In the genomic region with DNA sequence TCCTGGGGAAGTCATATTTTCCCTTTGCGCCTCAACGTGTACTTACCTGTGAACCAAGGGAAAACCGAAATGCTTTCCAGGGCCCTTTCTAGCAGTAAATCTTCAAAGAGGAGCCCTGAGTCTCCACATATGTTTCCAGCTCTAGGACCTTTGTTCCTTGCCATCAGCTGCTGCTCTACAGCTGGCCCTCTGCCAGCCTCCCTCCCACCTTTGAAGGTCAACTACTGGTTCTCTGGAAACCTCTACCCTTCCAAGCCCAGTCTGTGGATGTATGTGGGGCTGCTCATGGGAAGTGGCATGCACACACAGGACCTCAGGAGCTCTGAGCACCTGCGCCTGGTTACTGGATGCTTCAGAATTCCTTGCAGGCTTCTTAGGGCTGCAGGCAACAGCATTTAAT, we compare ENCODE assay signal across 18 cellular contexts.
DNase-seq lines count a peak whose midpoint lies in the region; ATAC-seq and TF ChIP-seq lines count a peak whose summit lies in the region.
"Had no signal": no experiment of that assay in that cellular context is flagged by ENCODE, and none has a peak within 500 bp of the region (broad histone marks: within the 10 kb centered on the region; RNA-seq: fewer than 3 reads in every experiment).

No MANE protein-coding gene starts in this region.

- no peak for TF ChIP-seq POLR2A in gastrocnemius medialis (IDR thresholded peaks at IDR 0.05)

- no peak for TF ChIP-seq CTCF in right atrium auricular region (IDR thresholded peaks at IDR 0.05)
- no peak for TF ChIP-seq CTCF in lung (IDR thresholded peaks at IDR 0.05; ENCODE audit: control extremely low read depth, extremely low read depth)
- no peak for TF ChIP-seq CTCF in gastrocnemius medialis (IDR thresholded peaks at IDR 0.05 in 4 of 5, conservative IDR thresholded peaks at IDR 0.05 in 1 of 5)

- H3K4me3 ChIP-seq in right atrium auricular region: no peak overlapping the region
- no peak overlapping the region for H3K4me3 ChIP-seq in right cardiac atrium (ENCODE audit: low read length)
- no peak overlapping the region for H3K4me3 ChIP-seq in lung
- no peak overlapping the region for H3K4me3 ChIP-seq in gastrocnemius medialis

- H3K4me1 ChIP-seq in right atrium auricular region (no peaks in the 10 kb centered on the region), right cardiac atrium (ENCODE audit: control insufficient read depth, insufficient read depth, low read length) (no peaks in the 10 kb centered on the region), lung (ENCODE audit: control insufficient read depth in 2 of 2, insufficient read depth in 2 of 2, low read length in 2 of 2) (no peaks in the 10 kb centered on the region), gastrocnemius medialis (no peaks in the 10 kb centered on the region)

- no peaks in the 10 kb centered on the region for H3K27me3 ChIP-seq in right atrium auricular region
- H3K27me3 ChIP-seq in right cardiac atrium (ENCODE audit: control insufficient read depth, insufficient read depth): no peaks in the 10 kb centered on the region
- H3K27me3 ChIP-seq in lung (ENCODE audit: control insufficient read depth, insufficient read depth): no peaks in the 10 kb centered on the region
- no peaks in the 10 kb centered on the region for H3K27me3 ChIP-seq in gastrocnemius medialis

- H3K9me3 ChIP-seq in right atrium auricular region (no peaks in the 10 kb centered on the region), right cardiac atrium (ENCODE audit: control insufficient read depth, low read length) (no peaks in the 10 kb centered on the region), lung (ENCODE audit: control insufficient read depth in 2 of 2, insufficient read depth in 1 of 2, low read length in 1 of 2) (no peaks in the 10 kb centered on the region), gastrocnemius medialis (no peaks in the 10 kb centered on the region)
- H3K9me3 ChIP-seq: SK-N-SH had no signal

- no peak for ATAC-seq in right cardiac atrium
- ATAC-seq in lung (ENCODE audit: insufficient read depth, low FRiP score): no peak
- ATAC-seq in gastrocnemius medialis: no peak

- 96% methylated on average over 4 of the region's 4 CpGs for WGBS in right cardiac atrium
- WGBS in lung, 2 donors: 90% methylated on average over 4 of the region's 4 CpGs

- DNase-seq in DMS 273 (lab: John Stamatoyannopoulos, UW; ENCODE audit: unreplicated experiment) (peak; percentile 34), DMS 273 treated with DMSO at 0.1 percent for 48 hours (lab: John Stamatoyannopoulos, UW) (no peak), right atrium auricular region (ENCODE audit: low spot score) (peak; percentile 32), right cardiac atrium (no peak), lung (ENCODE audit: low spot score) (peak; percentile 23), middle frontal gyrus (ENCODE audit: extremely low spot score, low spot score) (no peak), gastrocnemius medialis (no peak)
- DNase-seq in activated CD4-positive, alpha-beta T cell treated with anti-CD3 and anti-CD28 coated beads, Interleukin-2, amount 50 U/mL, for 1 hour: no peak
- DNase-seq: AML-193, GF-D8, H9, Karpas-422, NCI-H1436, NCI-H2029, NCI-H524, Right ventricle myocardium superior, SK-N-SH had no signal

- intact Hi-C loops in right cardiac atrium (cut with DNase I): no loop called here
- intact Hi-C loops in gastrocnemius medialis (cut with DNase I; ENCODE audit: low total_unique reads): no loop called here

- H3K36me3 ChIP-seq in right atrium auricular region (no peaks in the 10 kb centered on the region), lung (ENCODE audit: control insufficient read depth in 2 of 2, insufficient read depth in 2 of 2, low read length in 2 of 2) (no peaks in the 10 kb centered on the region), gastrocnemius medialis (no peaks in the 10 kb centered on the region)

- H3K27ac ChIP-seq in right atrium auricular region: no peak overlapping the region
- no peak overlapping the region for H3K27ac ChIP-seq in right cardiac atrium (ENCODE audit: low read length)
- H3K27ac ChIP-seq in lung (ENCODE audit: low read depth in 1 of 2, low read length in 1 of 2): no peak overlapping the region
- no peak overlapping the region for H3K27ac ChIP-seq in gastrocnemius medialis
- H3K27ac ChIP-seq: 22Rv1 had no signal

- in situ Hi-C loops in gastrocnemius medialis (cut with MboI; ENCODE audit: low sequenced_read_pairs in 4 of 4): no loop called here

Comparison
In these comparisons a context has a peak if more than half of its experiments do, and no peak if none do; other contexts are left out.
1. DNase-seq: peak in DMS 273 (single experiment), right atrium auricular region (single experiment) and lung (single experiment); none in DMS 273 treated with DMSO at 0.1 percent for 48 hours (single experiment), right cardiac atrium (0 of 3), middle frontal gyrus (single experiment), gastrocnemius medialis (0 of 2) and activated CD4-positive, alpha-beta T cell treated with anti-CD3 and anti-CD28 coated beads, Interleukin-2, amount 50 U/mL, for 1 hour (single experiment).